In genomic region chr2:159497256-159497655, GRCh38 we compare ENCODE assay signal across 8 cellular contexts.
DNase-seq lines count a peak whose midpoint lies in the region; ATAC-seq and TF ChIP-seq lines count a peak whose summit lies in the region.

No MANE protein-coding gene starts in this region.

- no peaks in the 10 kb centered on the region for H3K4me1 ChIP-seq in prostate gland (replicated peaks)

- intact Hi-C loops in activated CD4-positive, alpha-beta T cell treated with anti-CD3 and anti-CD28 coated beads for 36 hours (cut with DNase I, micrococcal nuclease) = no loop called here
- intact Hi-C loops in prostate gland (cut with DNase I) = no loop called here

- peaks cover 10% of the 10 kb centered on the region for H3K9me3 Mint-ChIP-seq in activated CD4-positive, alpha-beta T cell treated with anti-CD3 and anti-CD28 coated beads for 36 hours (ENCODE audit: low read depth)
- H3K9me3 Mint-ChIP-seq in progenitor cell of endocrine pancreas (ENCODE audit: low read depth) = peaks cover 10% of the 10 kb centered on the region

- no peak overlapping the region for H3K4me3 ChIP-seq in fibroblast of pulmonary artery (replicated peaks; ENCODE audit: low read depth, low read length)
- no peak overlapping the region for H3K4me3 ChIP-seq in prostate gland

- TF ChIP-seq POLR2A in prostate gland (IDR thresholded peaks at IDR 0.05) = no peak

- POLR2A ChIA-PET in activated CD4-positive, alpha-beta T cell treated with anti-CD3 and anti-CD28 coated beads for 36 hours (lab: Charles Lee) = interaction anchor here (0.9 kb wide), 1 partner anchor 70 kb away, joined by 3 read pairs; no protein-coding TSS in a partner anchor

- peaks cover 9% of the 10 kb centered on the region for H3K36me3 Mint-ChIP-seq in activated CD4-positive, alpha-beta T cell treated with anti-CD3 and anti-CD28 coated beads for 36 hours (ENCODE audit: low read depth)
- peaks cover 24% of the 10 kb centered on the region for H3K36me3 Mint-ChIP-seq in progenitor cell of endocrine pancreas (ENCODE audit: insufficient read depth)

- TF ChIP-seq CTCF in fibroblast of pulmonary artery (IDR thresholded peaks at IDR 0.05; ENCODE audit: low read length, missing control alignments) = no peak
- no peak for TF ChIP-seq CTCF in progenitor cell of endocrine pancreas (IDR thresholded peaks at IDR 0.05; ENCODE audit: unreplicated experiment)
- no peak for TF ChIP-seq CTCF in prostate gland (IDR thresholded peaks at IDR 0.05)
- no peak for TF ChIP-seq CTCF in GM13977 (IDR thresholded peaks at IDR 0.05; ENCODE audit: extremely low read depth, insufficient read depth, missing control alignments)

- H3K4me3 Mint-ChIP-seq in activated CD4-positive, alpha-beta T cell treated with anti-CD3 and anti-CD28 coated beads for 36 hours = no peak overlapping the region
- no peak overlapping the region for H3K4me3 Mint-ChIP-seq in progenitor cell of endocrine pancreas (ENCODE audit: low read depth)

- H3K27me3 ChIP-seq in prostate gland (replicated peaks; ENCODE audit: insufficient read depth) = no peaks in the 10 kb centered on the region

- in situ Hi-C loops in SK-MEL-5 (cut with HindIII; ENCODE audit: low pct_unique_long_range_greater_than_20kb, low sequenced_read_pairs) (no loop called here), GM13977 (cut with MboI; ENCODE audit: low pct_unique_long_range_greater_than_20kb, low sequenced_read_pairs, unreplicated experiment) (no loop called here)

- DNase-seq in activated CD4-positive, alpha-beta T cell treated with anti-CD3 and anti-CD28 coated beads for 36 hours = no peak
- DNase-seq in activated CD4-positive, alpha-beta T cell treated with anti-CD3 and anti-CD28 coated beads, Interleukin-2, amount 50 U/mL, for 1 hour = no peak
- DNase-seq in SK-MEL-5 (ENCODE audit: low read depth, low spot score) (peak; percentile 70), fibroblast of pulmonary artery (ENCODE audit: low read depth) (peak; percentile 93), progenitor cell of endocrine pancreas (ENCODE audit: low spot score, unreplicated experiment) (no peak), prostate gland (ENCODE audit: low spot score) (no peak), GM13977 (ENCODE audit: low spot score) (no peak), NCI-H526 treated with DMSO at 0.1 percent for 48 hours (lab: John Stamatoyannopoulos, UW) (no peak)

- no peak overlapping the region for H3K27ac ChIP-seq in prostate gland

- CTCF ChIA-PET in activated CD4-positive, alpha-beta T cell treated with anti-CD3 and anti-CD28 coated beads for 36 hours (lab: Charles Lee) = no interaction called here

- H3K27ac Mint-ChIP-seq in activated CD4-positive, alpha-beta T cell treated with anti-CD3 and anti-CD28 coated beads for 36 hours = peak overlapping the region; percentile 35
- peak overlapping the region; percentile 21 for H3K27ac Mint-ChIP-seq in progenitor cell of endocrine pancreas

- no peaks in the 10 kb centered on the region for H3K9me3 ChIP-seq in prostate gland

- H3K4me1 Mint-ChIP-seq in activated CD4-positive, alpha-beta T cell treated with anti-CD3 and anti-CD28 coated beads for 36 hours = peaks cover 11% of the 10 kb centered on the region
- H3K4me1 Mint-ChIP-seq in progenitor cell of endocrine pancreas (ENCODE audit: low read depth) = no peaks in the 10 kb centered on the region

- H3K27me3 Mint-ChIP-seq in activated CD4-positive, alpha-beta T cell treated with anti-CD3 and anti-CD28 coated beads for 36 hours = no peaks in the 10 kb centered on the region
- H3K27me3 Mint-ChIP-seq in progenitor cell of endocrine pancreas = no peaks in the 10 kb centered on the region

- ATAC-seq in activated CD4-positive, alpha-beta T cell treated with anti-CD3 and anti-CD28 coated beads for 36 hours = peak; percentile 58

- H3K36me3 ChIP-seq in prostate gland = no peaks in the 10 kb centered on the region

Comparison
In these comparisons a context has a peak if more than half of its experiments do, and no peak if none do; other contexts are left out.
1. DNase-seq: peak in SK-MEL-5 (single experiment) and fibroblast of pulmonary artery (single experiment); none in activated CD4-positive, alpha-beta T cell treated with anti-CD3 and anti-CD28 coated beads for 36 hours (single experiment), activated CD4-positive, alpha-beta T cell treated with anti-CD3 and anti-CD28 coated beads, Interleukin-2, amount 50 U/mL, for 1 hour (single experiment), progenitor cell of endocrine pancreas (single experiment), prostate gland (single experiment), GM13977 (single experiment) and NCI-H526 treated with DMSO at 0.1 percent for 48 hours (single experiment).